Comparison of ENCODE assay signal across 8 cellular contexts in genomic region chr17:3669085-3669347, GRCh38.
DNase-seq lines count a peak whose midpoint lies in the region; ATAC-seq and TF ChIP-seq lines count a peak whose summit lies in the region.

No MANE protein-coding gene starts in this region.

- DNase-seq in RWPE2 (ENCODE audit: low spot score) (no peak), foreskin fibroblast (no peak), NCI-H1930 (lab: John Stamatoyannopoulos, UW) (no peak), NCI-H146 treated with DMSO at 0.1 percent for 48 hours (lab: John Stamatoyannopoulos, UW; ENCODE audit: unreplicated experiment) (no peak)
- no peak for DNase-seq in stimulated activated effector memory CD8-positive, alpha-beta T cell treated with anti-CD3 and anti-CD28 coated beads, Interleukin-12 subunit alpha, Interleukin-12 subunit beta, amount 100 ng/mL, for 72 hours (ENCODE audit: low spot score in 2 of 2)

- peaks cover 29% of the 10 kb centered on the region for H3K4me1 Mint-ChIP-seq in stimulated activated effector memory CD8-positive, alpha-beta T cell treated with anti-CD3 and anti-CD28 coated beads, Interleukin-12 subunit alpha, Interleukin-12 subunit beta, amount 100 ng/mL, for 72 hours

- ATAC-seq in GM21723 (IDR thresholded peaks at IDR 0.05; ENCODE audit: unreplicated experiment), result peak; percentile 17
- no peak for ATAC-seq in RWPE2 (ENCODE audit: low read depth)
- no peak for ATAC-seq in stimulated activated effector memory CD8-positive, alpha-beta T cell treated with anti-CD3 and anti-CD28 coated beads, Interleukin-12 subunit alpha, Interleukin-12 subunit beta, amount 100 ng/mL, for 72 hours
- no peak for ATAC-seq in GM19463 (IDR thresholded peaks at IDR 0.05; ENCODE audit: unreplicated experiment)
- no peak for ATAC-seq in HG02885 (IDR thresholded peaks at IDR 0.05; ENCODE audit: poor library complexity, unreplicated experiment)

- TF ChIP-seq CTCF in RWPE2 (IDR thresholded peaks at IDR 0.05; ENCODE audit: poor library complexity, severe bottlenecking) (no peak), foreskin fibroblast (IDR thresholded peaks at IDR 0.05; ENCODE audit: low read depth, low read length) (no peak)

- peaks cover 12% of the 10 kb centered on the region for H3K4me1 ChIP-seq in RWPE2 (ENCODE audit: insufficient read depth, poor library complexity, severe bottlenecking)

- H3K4me3 ChIP-seq in RWPE2 (ENCODE audit: severe bottlenecking), result peak overlapping the region; percentile 84
- H3K4me3 ChIP-seq in foreskin fibroblast (ENCODE audit: low read depth in 1 of 2, low read length in 2 of 2), result peak overlapping the region; percentile 71 to 96

- peaks cover 67% of the 10 kb centered on the region for H3K36me3 Mint-ChIP-seq in stimulated activated effector memory CD8-positive, alpha-beta T cell treated with anti-CD3 and anti-CD28 coated beads, Interleukin-12 subunit alpha, Interleukin-12 subunit beta, amount 100 ng/mL, for 72 hours

- peak overlapping the region; percentile 92 for H3K27ac ChIP-seq in RWPE2 (ENCODE audit: poor library complexity, severe bottlenecking)

- H3K36me3 ChIP-seq in RWPE2 (ENCODE audit: low read depth), result peaks cover 19% of the 10 kb centered on the region

- H3K9me3 ChIP-seq in RWPE2 (ENCODE audit: severe bottlenecking), result no peaks in the 10 kb centered on the region

- H3K4me3 Mint-ChIP-seq in stimulated activated effector memory CD8-positive, alpha-beta T cell treated with anti-CD3 and anti-CD28 coated beads, Interleukin-12 subunit alpha, Interleukin-12 subunit beta, amount 100 ng/mL, for 72 hours, result peak overlapping the region; percentile 93

- H3K27ac Mint-ChIP-seq in stimulated activated effector memory CD8-positive, alpha-beta T cell treated with anti-CD3 and anti-CD28 coated beads, Interleukin-12 subunit alpha, Interleukin-12 subunit beta, amount 100 ng/mL, for 72 hours, result peak overlapping the region; percentile 95

- H3K9me3 Mint-ChIP-seq in stimulated activated effector memory CD8-positive, alpha-beta T cell treated with anti-CD3 and anti-CD28 coated beads, Interleukin-12 subunit alpha, Interleukin-12 subunit beta, amount 100 ng/mL, for 72 hours, result no peaks in the 10 kb centered on the region

- H3K27me3 ChIP-seq in RWPE2 (ENCODE audit: insufficient read depth, poor library complexity, severe bottlenecking), result no peaks in the 10 kb centered on the region
